8 cellular contexts compared by ENCODE assay signal in the genomic region with DNA sequence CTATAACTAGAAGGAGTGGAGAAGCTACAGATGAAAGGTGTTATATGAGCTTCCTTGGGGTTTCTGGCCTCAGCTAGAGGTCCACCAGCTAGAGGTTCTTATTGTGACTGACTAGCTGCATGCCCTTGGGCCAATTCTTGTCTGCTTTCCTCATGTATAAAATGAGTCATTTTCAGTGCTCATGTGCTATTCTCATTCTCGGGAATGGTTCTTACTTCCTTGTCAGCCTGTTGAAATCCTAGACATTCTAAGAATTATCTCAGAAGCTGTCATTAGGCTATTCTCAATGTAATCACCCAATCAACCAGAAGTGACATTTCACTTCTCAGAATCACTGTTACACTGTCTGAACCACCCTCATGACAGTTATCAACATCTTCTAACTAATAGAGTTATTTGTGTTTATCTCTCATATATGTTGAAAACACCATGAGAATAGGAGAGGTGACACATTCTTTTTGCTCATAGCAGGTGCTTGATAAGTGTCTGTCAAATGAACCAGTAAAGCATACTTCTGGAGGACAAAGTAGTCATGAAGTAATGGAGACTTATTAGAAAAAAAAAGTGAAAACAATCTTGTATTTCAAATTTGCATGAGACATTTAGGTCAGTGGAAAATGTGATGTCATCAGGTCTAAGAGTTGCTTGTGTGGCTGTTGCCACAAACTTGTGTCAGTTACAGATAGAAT.
DNase-seq lines count a peak whose midpoint lies in the region; ATAC-seq, FAIRE-seq and TF ChIP-seq lines count a peak whose summit lies in the region.

No MANE protein-coding gene starts in this region.

- peak; percentile 64 for FAIRE-seq in astrocyte (lab: Jason Lieb, UNC)
- FAIRE-seq in urothelium cell line (lab: Jason Lieb, UNC): no peak

- H3K79me2 ChIP-seq in astrocyte (ENCODE audit: insufficient read depth, low read length): no peaks in the 10 kb centered on the region

- peaks cover 27% of the 10 kb centered on the region for H3K4me1 ChIP-seq in astrocyte (ENCODE audit: insufficient read depth, low read length)
- H3K4me1 ChIP-seq in BE2C: no peaks in the 10 kb centered on the region

- TF ChIP-seq CTCF in astrocyte (IDR thresholded peaks at IDR 0.05; ENCODE audit: insufficient read depth, low read depth, low read length): no peak
- TF ChIP-seq CTCF in BE2C (IDR thresholded peaks at IDR 0.05; ENCODE audit: low read depth, low read length): no peak

- no peaks in the 10 kb centered on the region for H4K20me1 ChIP-seq in astrocyte (ENCODE audit: insufficient read depth, low read length)

- H3K27me3 ChIP-seq in astrocyte (ENCODE audit: insufficient read depth, low read length): no peaks in the 10 kb centered on the region
- H3K27me3 ChIP-seq in BE2C: no peaks in the 10 kb centered on the region

- H3K4me1 Mint-ChIP-seq in astrocyte (ENCODE audit: low read depth, unreplicated experiment): peaks cover 19% of the 10 kb centered on the region
- peaks cover 28% of the 10 kb centered on the region in 2 donors for H3K4me1 Mint-ChIP-seq in natural killer cell treated with Interleukin-12 subunit alpha and Interleukin-12 subunit beta and Interleukin-15 and Interleukin-18, amount 100 ng/mL, for 72 hours (ENCODE audit: low read depth in 2 of 2)

- H3K4me3 ChIP-seq in astrocyte (ENCODE audit: insufficient read depth, low read depth, low read length) (no peak overlapping the region), BE2C (ENCODE audit: low read depth, low read length) (no peak overlapping the region)

- H3K4me2 ChIP-seq in astrocyte (ENCODE audit: low read length): no peak overlapping the region

- H3K36me3 ChIP-seq in astrocyte (ENCODE audit: insufficient read depth, low read length) (no peaks in the 10 kb centered on the region), BE2C (no peaks in the 10 kb centered on the region)

- H3K9ac ChIP-seq in astrocyte (ENCODE audit: low read length): no peak overlapping the region

- no peaks in the 10 kb centered on the region for H3K36me3 Mint-ChIP-seq in astrocyte (ENCODE audit: low read depth, unreplicated experiment)
- H3K36me3 Mint-ChIP-seq in natural killer cell treated with Interleukin-12 subunit alpha and Interleukin-12 subunit beta and Interleukin-15 and Interleukin-18, amount 100 ng/mL, for 72 hours: no peaks in the 10 kb centered on the region

- H3K9me3 Mint-ChIP-seq in astrocyte (ENCODE audit: unreplicated experiment): no peaks in the 10 kb centered on the region
- H3K9me3 Mint-ChIP-seq in natural killer cell treated with Interleukin-12 subunit alpha and Interleukin-12 subunit beta and Interleukin-15 and Interleukin-18, amount 100 ng/mL, for 72 hours: no peaks in the 10 kb centered on the region

- H3K27me3 Mint-ChIP-seq in astrocyte (ENCODE audit: low read depth, unreplicated experiment): no peaks in the 10 kb centered on the region
- H3K27me3 Mint-ChIP-seq in natural killer cell treated with Interleukin-12 subunit alpha and Interleukin-12 subunit beta and Interleukin-15 and Interleukin-18, amount 100 ng/mL, for 72 hours: no peaks in the 10 kb centered on the region

- H3K9me3 ChIP-seq in astrocyte (ENCODE audit: insufficient read depth, low read depth, low read length) (no peaks in the 10 kb centered on the region), BE2C (no peaks in the 10 kb centered on the region)

- no peak overlapping the region for H3K4me3 Mint-ChIP-seq in astrocyte (ENCODE audit: unreplicated experiment)
- H3K4me3 Mint-ChIP-seq in natural killer cell treated with Interleukin-12 subunit alpha and Interleukin-12 subunit beta and Interleukin-15 and Interleukin-18, amount 100 ng/mL, for 72 hours: no peak overlapping the region

- no peak overlapping the region for H2AFZ ChIP-seq in astrocyte (ENCODE audit: low read depth, low read length)

- peak; percentile 82 for DNase-seq in HT1080 (ENCODE audit: low read depth)
- DNase-seq in astrocyte (ENCODE audit: low read depth): peak; percentile 75
- DNase-seq in natural killer cell treated with Interleukin-12 subunit alpha and Interleukin-12 subunit beta and Interleukin-15 and Interleukin-18, amount 100 ng/mL, for 72 hours (ENCODE audit: low spot score): peak; percentile 80
- no peak for DNase-seq in urothelium cell line (ENCODE audit: low spot score)
- DNase-seq in NCI-H187 (lab: John Stamatoyannopoulos, UW): no peak
- no peak for DNase-seq in BE2C

- ATAC-seq in GM18498 (IDR thresholded peaks at IDR 0.05; ENCODE audit: unreplicated experiment) (peak; percentile 75), GM21528 (IDR thresholded peaks at IDR 0.05; ENCODE audit: low FRiP score, unreplicated experiment) (peak; percentile 66)
- ATAC-seq in natural killer cell treated with Interleukin-12 subunit alpha and Interleukin-12 subunit beta and Interleukin-15 and Interleukin-18, amount 100 ng/mL, for 72 hours: peak; percentile 91 to 92

- H3K27ac Mint-ChIP-seq in astrocyte (ENCODE audit: unreplicated experiment): no peak overlapping the region
- H3K27ac Mint-ChIP-seq in natural killer cell treated with Interleukin-12 subunit alpha and Interleukin-12 subunit beta and Interleukin-15 and Interleukin-18, amount 100 ng/mL, for 72 hours: no peak overlapping the region

- H3K27ac ChIP-seq in astrocyte (ENCODE audit: low read depth, low read length): peak overlapping the region; percentile 0

Comparison
In these comparisons a context has a peak if more than half of its experiments do, and no peak if none do; other contexts are left out.
1. DNase-seq: peak in HT1080 (single experiment), astrocyte (single experiment) and natural killer cell treated with Interleukin-12 subunit alpha and Interleukin-12 subunit beta and Interleukin-15 and Interleukin-18, amount 100 ng/mL, for 72 hours (single experiment); none in urothelium cell line (single experiment), NCI-H187 (0 of 2) and BE2C (single experiment).
2. Peak in every context shown above with its lines, with median percentiles within 50 percentile points of each other: ATAC-seq.